Comparison of ENCODE assay signal across 20 cellular contexts in the genomic region with DNA sequence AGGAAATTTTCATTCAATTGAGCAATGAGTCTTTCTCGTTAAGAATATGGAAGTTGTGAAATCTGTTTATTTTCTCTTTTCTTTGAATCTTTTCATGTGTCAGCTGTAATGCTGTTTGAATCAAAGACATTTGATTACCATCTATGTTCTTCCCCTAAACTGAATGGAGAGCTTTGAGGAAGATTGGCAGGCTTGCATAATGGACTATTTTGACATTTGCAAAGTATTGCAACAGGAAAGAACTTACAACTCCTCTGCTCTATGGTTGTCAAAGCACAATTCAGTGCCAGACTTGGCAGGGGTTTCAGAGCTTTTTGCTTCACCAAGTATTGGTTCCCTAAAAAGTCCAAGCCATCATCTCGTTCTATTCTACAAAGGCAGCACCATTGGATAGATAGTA.
DNase-seq lines count a peak whose midpoint lies in the region; ATAC-seq and TF ChIP-seq lines count a peak whose summit lies in the region.
"Had no signal": no experiment of that assay in that cellular context is flagged by ENCODE, and none has a peak within 500 bp of the region (broad histone marks: within the 10 kb centered on the region; RNA-seq: fewer than 3 reads in every experiment).

No MANE protein-coding gene starts in this region.

- H3K27ac Mint-ChIP-seq in stimulated activated effector memory CD8-positive, alpha-beta T cell treated with anti-CD3 and anti-CD28 coated beads, Interleukin-12 subunit alpha, Interleukin-12 subunit beta, amount 100 ng/mL, for 72 hours, result no peak overlapping the region
- H3K27ac Mint-ChIP-seq: CD8-positive, alpha-beta memory T cell; HFFc6 had no signal

- no peak for TF ChIP-seq CTCF in colonic mucosa (IDR thresholded peaks at IDR 0.05)

- DNase-seq in COLO829 (ENCODE audit: low spot score) (peak; percentile 10), MV-4-11 (lab: John Stamatoyannopoulos, UW) (peak; percentile 95), RPMI7951 (ENCODE audit: low read depth) (peak; percentile 2), adipocyte (ENCODE audit: low read depth) (peak; percentile 74), LoVo (ENCODE audit: low spot score) (no peak), mucosa of gallbladder (ENCODE audit: low spot score) (no peak), colonic mucosa (no peak)
- no peak for DNase-seq in stimulated activated effector memory CD8-positive, alpha-beta T cell treated with anti-CD3 and anti-CD28 coated beads, Interleukin-12 subunit alpha, Interleukin-12 subunit beta, amount 100 ng/mL, for 72 hours (ENCODE audit: low spot score in 2 of 2)
- DNase-seq: CD8-positive, alpha-beta memory T cell; HFFc6; MG63; NCI-H1694 treated with DMSO at 0.1 percent for 48 hours; NCI-H2227 treated with DMSO at 0.1 percent for 48 hours; NCI-H524; NCI-H82; SHP77 treated with DMSO at 0.1 percent for 48 hours; SW 1271; T-helper 2 cell had no signal

- peaks cover 22% of the 10 kb centered on the region for H3K9me3 Mint-ChIP-seq in stimulated activated effector memory CD8-positive, alpha-beta T cell treated with anti-CD3 and anti-CD28 coated beads, Interleukin-12 subunit alpha, Interleukin-12 subunit beta, amount 100 ng/mL, for 72 hours

- H3K9me3 ChIP-seq in adipocyte (ENCODE audit: control insufficient read depth, low read length), result no peaks in the 10 kb centered on the region
- no peaks in the 10 kb centered on the region for H3K9me3 ChIP-seq in colonic mucosa
- H3K9me3 ChIP-seq: MG63 had no signal

- H3K4me3 ChIP-seq in adipocyte (ENCODE audit: low read length) (no peak overlapping the region), colonic mucosa (no peak overlapping the region)
- H3K4me3 ChIP-seq: BLaER1 treated with 17β-estradiol and CSF1 and Interleukin-3, amounts not matched to agents 10 nM and 100 nM; MG63 had no signal

- H3K36me3 ChIP-seq in adipocyte (ENCODE audit: control insufficient read depth, insufficient read depth, low read length, severe bottlenecking), result no peaks in the 10 kb centered on the region
- no peaks in the 10 kb centered on the region for H3K36me3 ChIP-seq in colonic mucosa
- H3K36me3 ChIP-seq: BLaER1 treated with 17β-estradiol and CSF1 and Interleukin-3, amounts not matched to agents 10 nM and 100 nM; MG63 had no signal

- no peak overlapping the region for H3K4me3 Mint-ChIP-seq in stimulated activated effector memory CD8-positive, alpha-beta T cell treated with anti-CD3 and anti-CD28 coated beads, Interleukin-12 subunit alpha, Interleukin-12 subunit beta, amount 100 ng/mL, for 72 hours
- H3K4me3 Mint-ChIP-seq: CD8-positive, alpha-beta memory T cell; HFFc6 had no signal

- H3K9ac ChIP-seq in adipocyte (ENCODE audit: low read length), result no peak overlapping the region
- H3K9ac ChIP-seq in colonic mucosa (ENCODE audit: low read depth in 2 of 2, low read length in 2 of 2), result no peak overlapping the region
- H3K9ac ChIP-seq: KMS-11 had no signal

- H3K36me3 Mint-ChIP-seq in stimulated activated effector memory CD8-positive, alpha-beta T cell treated with anti-CD3 and anti-CD28 coated beads, Interleukin-12 subunit alpha, Interleukin-12 subunit beta, amount 100 ng/mL, for 72 hours, result no peaks in the 10 kb centered on the region
- H3K36me3 Mint-ChIP-seq: CD8-positive, alpha-beta memory T cell had no signal

- no peak for ATAC-seq in stimulated activated effector memory CD8-positive, alpha-beta T cell treated with anti-CD3 and anti-CD28 coated beads, Interleukin-12 subunit alpha, Interleukin-12 subunit beta, amount 100 ng/mL, for 72 hours

- H3K27me3 ChIP-seq in adipocyte (replicated peaks; ENCODE audit: control insufficient read depth, insufficient read depth, low read length) (no peaks in the 10 kb centered on the region), colonic mucosa (no peaks in the 10 kb centered on the region)
- H3K27me3 ChIP-seq: BLaER1 treated with 17β-estradiol and CSF1 and Interleukin-3, amounts not matched to agents 10 nM and 100 nM; MG63 had no signal

- H3K4me1 Mint-ChIP-seq in stimulated activated effector memory CD8-positive, alpha-beta T cell treated with anti-CD3 and anti-CD28 coated beads, Interleukin-12 subunit alpha, Interleukin-12 subunit beta, amount 100 ng/mL, for 72 hours, result no peaks in the 10 kb centered on the region
- H3K4me1 Mint-ChIP-seq: CD8-positive, alpha-beta memory T cell had no signal

- H3K4me1 ChIP-seq in adipocyte (ENCODE audit: control insufficient read depth, insufficient read depth, low read length) (no peaks in the 10 kb centered on the region), colonic mucosa (no peaks in the 10 kb centered on the region)

- intact Hi-C loops in colonic mucosa (cut with DNase I), result no loop called here

- H3K27ac ChIP-seq in colonic mucosa, result no peak overlapping the region
- H3K27ac ChIP-seq: KMS-11 had no signal

Comparison
In these comparisons a context has a peak if more than half of its experiments do, and no peak if none do; other contexts are left out.
1. DNase-seq: peak in COLO829 (single experiment), MV-4-11 (single experiment), RPMI7951 (single experiment) and adipocyte (single experiment); none in stimulated activated effector memory CD8-positive, alpha-beta T cell treated with anti-CD3 and anti-CD28 coated beads, Interleukin-12 subunit alpha, Interleukin-12 subunit beta, amount 100 ng/mL, for 72 hours (0 of 2), LoVo (single experiment), mucosa of gallbladder (single experiment) and colonic mucosa (single experiment).